13 cellular contexts compared by ENCODE assay signal in genomic region chr1:201307760-201308499, GRCh38. TPM values are rescaled to one million over a fixed set of nuclear protein-coding genes. Genes with fewer than 3 reads are reported as not detected.
A peak's percentile ranks its signal among the peaks of the same experiment; 100 is the strongest.
DNase-seq lines count a peak whose midpoint lies in the region; ATAC-seq and TF ChIP-seq lines count a peak whose summit lies in the region.
"Had no signal": no experiment of that assay in that cellular context is flagged by ENCODE, and none has a peak within 500 bp of the region (broad histone marks: within the 10 kb centered on the region; RNA-seq: fewer than 3 reads in every experiment).

No MANE protein-coding gene starts in this region.

- H4K20me1 ChIP-seq in GM23248 (ENCODE audit: insufficient read depth), result no peaks in the 10 kb centered on the region

- 47 to 53% methylated on average over 11 of the region's 11 CpGs for WGBS in GM23248 (ENCODE audit: low coverage in 1 of 2, low lambda C conversion rate in 2 of 2, missing lambda C conversion rate in 2 of 2), 2 experiments
- 26 to 55% methylated on average over 5 to 11 of the region's 11 CpGs for WGBS in esophagus squamous epithelium, 2 donors
- 63% methylated on average over 4 of the region's 11 CpGs for WGBS in suprapubic skin

- intact Hi-C loops in esophagus squamous epithelium (cut with DNase I) (no loop called here), cardiac septum (cut with DNase I) (no loop called here)

- DNase-seq in GM23248, result peak; percentile 59
- peak; percentile 88 for DNase-seq in NCI-H510A treated with DMSO at 0.1 percent for 48 hours (lab: John Stamatoyannopoulos, UW)
- no peak for DNase-seq in esophagus squamous epithelium (lab: John Stamatoyannopoulos, UW)
- peak; percentile 91 to 92 for DNase-seq in suprapubic skin (ENCODE audit: low spot score in 2 of 2)
- DNase-seq in cardiac septum (ENCODE audit: low spot score), result no peak
- no peak for DNase-seq in foreskin fibroblast
- DNase-seq: activated B cell treated with CpG ODN at 0.5 μM for 24 hours, DMS79 treated with DMSO at 0.1 percent for 48 hours, NCI-H187 treated with DMSO at 0.1 percent for 48 hours, nephron progenitor cell had no signal

- in situ Hi-C loops in GM23248 (cut with MboI), result no loop called here

- no peaks in the 10 kb centered on the region for H3K79me2 ChIP-seq in GM23248 (ENCODE audit: insufficient read depth)

- no peak overlapping the region for H3K27ac ChIP-seq in GM23248
- peak overlapping the region; percentile 93 to 97 (median 96) for H3K27ac ChIP-seq in esophagus squamous epithelium
- H3K27ac ChIP-seq in suprapubic skin, result peak overlapping the region; percentile 89
- H3K27ac ChIP-seq: SJSA1 had no signal

- peak in 1 of 6 experiments; percentile 5 for TF ChIP-seq CTCF in esophagus squamous epithelium (IDR thresholded peaks at IDR 0.05)
- no peak for TF ChIP-seq CTCF in suprapubic skin (IDR thresholded peaks at IDR 0.05)
- no peak for TF ChIP-seq CTCF in foreskin fibroblast (IDR thresholded peaks at IDR 0.05; ENCODE audit: low read depth, low read length)

- no peak for ATAC-seq in HG02970 (IDR thresholded peaks at IDR 0.05; ENCODE audit: low FRiP score, unreplicated experiment)

- H3K9ac ChIP-seq in GM23248, result no peak overlapping the region

- no peak overlapping the region for H2AFZ ChIP-seq in GM23248

- TF ChIP-seq POLR2A in esophagus squamous epithelium (IDR thresholded peaks at IDR 0.05), result no peak
- TF ChIP-seq POLR2A in suprapubic skin (IDR thresholded peaks at IDR 0.05), result no peak

- no peak overlapping the region for H3K4me3 ChIP-seq in GM23248
- H3K4me3 ChIP-seq in esophagus squamous epithelium, result no peak overlapping the region
- no peak overlapping the region for H3K4me3 ChIP-seq in suprapubic skin
- H3K4me3 ChIP-seq in foreskin fibroblast (ENCODE audit: low read depth in 1 of 2, low read length in 2 of 2), result no peak overlapping the region
- H3K4me3 ChIP-seq: SJSA1 had no signal

- H3K27me3 ChIP-seq in GM23248 (replicated peaks; ENCODE audit: insufficient read depth) (no peaks in the 10 kb centered on the region; the same call in 1 of the 2 replicates), esophagus squamous epithelium (no peaks in the 10 kb centered on the region), suprapubic skin (no peaks in the 10 kb centered on the region)

- H3K36me3 ChIP-seq in GM23248 (ENCODE audit: low read depth) (no peaks in the 10 kb centered on the region), esophagus squamous epithelium (peaks cover 0 to 17% (median 3%) of the 10 kb centered on the region in 3 donors), suprapubic skin (no peaks in the 10 kb centered on the region)
- H3K36me3 ChIP-seq: SJSA1 had no signal

- no peak for TF ChIP-seq EP300 in suprapubic skin (IDR thresholded peaks at IDR 0.05)

- H3F3A ChIP-seq in GM23248 (ENCODE audit: insufficient read depth), result no peaks in the 10 kb centered on the region

- no peaks in the 10 kb centered on the region for H3K9me2 ChIP-seq in GM23248 (ENCODE audit: insufficient read depth)

- H3K4me1 ChIP-seq in GM23248 (ENCODE audit: insufficient read depth) (peaks cover 12% of the 10 kb centered on the region), esophagus squamous epithelium (peaks cover 56 to 100% (median 85%) of the 10 kb centered on the region in 3 donors), suprapubic skin (peaks cover 98% of the 10 kb centered on the region)
- H3K4me1 ChIP-seq: SJSA1 had no signal

- peak overlapping the region; percentile 44 for H3K4me2 ChIP-seq in GM23248 (ENCODE audit: unreplicated experiment)

- H3K9me3 ChIP-seq in GM23248 (ENCODE audit: low read depth) (no peaks in the 10 kb centered on the region), esophagus squamous epithelium (no peaks in the 10 kb centered on the region), suprapubic skin (no peaks in the 10 kb centered on the region)
- H3K9me3 ChIP-seq: SJSA1 had no signal

RNA-seq across cellular contexts. Expression of gene PKP1, which starts 24.6 kb away (rescaled TPM):
- 0.13 and 0.43 TPM in 2 replicates for total RNA-seq in GM23248 (2014; rRNA removed; shearing (Covaris generic))
- polyA plus RNA-seq in GM23248 (2016; fragmentation: Nextera tagmentation; extraction: Ambion mirVana), result 0.06 and 0.15 TPM in 2 replicates
- total RNA-seq in esophagus squamous epithelium (100 to 1,000 TPM; 263 to 706 (median 410) TPM), suprapubic skin (1,000 to 10,000 TPM in 3 of 4 donors, 100 to 1,000 TPM in 1; 888 to 1,187 (median 1,096) TPM), cardiac septum (0.16 TPM)
- total RNA-seq: activated B cell treated with CpG ODN at 0.5 μM for 24 hours; activated T-helper 1 cell treated with anti-CD3 and anti-CD28 coated beads, Interleukin-12 subunit alpha, Interleukin-12 subunit beta, Interleukin-2, Interleukin-4 antibody, amounts not matched to agents 30 ng/mL and 10 ng/mL and 1 ng/mL, durations not matched to agents 14 hours and 24 hours and 36 hours; SJSA1 had no signal

Comparison
In these comparisons a context has a peak if more than half of its experiments do, and no peak if none do; other contexts are left out.
1. DNase-seq: peak in GM23248 (single experiment), NCI-H510A treated with DMSO at 0.1 percent for 48 hours (single experiment) and suprapubic skin (2 of 2); none in esophagus squamous epithelium (single experiment), cardiac septum (single experiment) and foreskin fibroblast (0 of 2).
2. RNA of gene PKP1, which starts 24.6 kb away (total RNA-seq): 888 to 1,187 TPM in suprapubic skin and 263 to 706 TPM in esophagus squamous epithelium; 0.13 to 0.43 TPM in GM23248 and 0.16 TPM in cardiac septum (single experiment); every median in the first group is over 100 times any median in the second.